11 cellular contexts compared by ENCODE assay signal in genomic region chr22:46726066-46726985, GRCh38. TPM values are rescaled to one million over a fixed set of nuclear protein-coding genes. Genes with fewer than 3 reads are reported as not detected.
A peak's percentile ranks its signal among the peaks of the same experiment; 100 is the strongest.
DNase-seq lines count a peak whose midpoint lies in the region; ATAC-seq and TF ChIP-seq lines count a peak whose summit lies in the region.
"Had no signal": no experiment of that assay in that cellular context is flagged by ENCODE, and none has a peak within 500 bp of the region (broad histone marks: within the 10 kb centered on the region; RNA-seq: fewer than 3 reads in every experiment).

No MANE protein-coding gene starts in this region.

- H3K9me3 Mint-ChIP-seq in brain: no peaks in the 10 kb centered on the region
- H3K9me3 Mint-ChIP-seq in activated T-cell treated with anti-CD3 and anti-CD28 coated beads, Interleukin-2, amount 50 U/mL, for 4 hours: no peaks in the 10 kb centered on the region
- H3K9me3 Mint-ChIP-seq: stimulated activated naive CD8-positive, alpha-beta T cell treated with anti-CD3 and anti-CD28 coated beads, Interleukin-15, Interleukin-2, amounts not matched to agents 100 ng/mL and 50 ng/mL, for 24 hours had no signal

- H3K4me1 ChIP-seq in right lobe of liver: peaks cover 0 to 60% (median 21%) of the 10 kb centered on the region in 4 donors

- no peaks in the 10 kb centered on the region for H3K27me3 ChIP-seq in right lobe of liver

- H3K4me3 Mint-ChIP-seq in brain: peak overlapping the region in 1 of 5 experiments; percentile 24
- no peak overlapping the region for H3K4me3 Mint-ChIP-seq in activated T-cell treated with anti-CD3 and anti-CD28 coated beads, Interleukin-2, amount 50 U/mL, for 4 hours
- H3K4me3 Mint-ChIP-seq: stimulated activated naive CD8-positive, alpha-beta T cell treated with anti-CD3 and anti-CD28 coated beads, Interleukin-15, Interleukin-2, amounts not matched to agents 100 ng/mL and 50 ng/mL, for 24 hours had no signal

- TF ChIP-seq CTCF in brain (conservative IDR thresholded peaks at IDR 0.05) (no peak), right lobe of liver (IDR thresholded peaks at IDR 0.05) (no peak)

- H3K27me3 Mint-ChIP-seq in brain: no peaks in the 10 kb centered on the region
- no peaks in the 10 kb centered on the region for H3K27me3 Mint-ChIP-seq in activated T-cell treated with anti-CD3 and anti-CD28 coated beads, Interleukin-2, amount 50 U/mL, for 4 hours (ENCODE audit: low read depth)
- H3K27me3 Mint-ChIP-seq: stimulated activated naive CD8-positive, alpha-beta T cell treated with anti-CD3 and anti-CD28 coated beads, Interleukin-15, Interleukin-2, amounts not matched to agents 100 ng/mL and 50 ng/mL, for 24 hours had no signal

- H3K36me3 ChIP-seq in right lobe of liver: no peaks in the 10 kb centered on the region

- DNase-seq in COLO668 (lab: John Stamatoyannopoulos, UW; ENCODE audit: unreplicated experiment) (peak; percentile 89), NCI-H2081 (lab: John Stamatoyannopoulos, UW) (peak; percentile 70 to 84), right lobe of liver (peak; percentile 79 to 90 (median 87)), mesenteric fat pad (ENCODE audit: low spot score) (no peak), hepatic stellate cell (ENCODE audit: low spot score) (no peak)
- no peak for DNase-seq in activated CD4-positive, alpha-beta T cell treated with anti-CD3 and anti-CD28 coated beads for 1 hour
- no peak for DNase-seq in activated T-cell treated with anti-CD3 and anti-CD28 coated beads, Interleukin-2, amount 50 U/mL, for 4 hours
- DNase-seq: amygdala; stimulated activated CD4-positive, alpha-beta T cell treated with anti-CD3 and anti-CD28 coated beads, Interleukin-1b, Interleukin-23, amount 100 ng/mL, for 48 hours had no signal

- TF ChIP-seq POLR2A in right lobe of liver (IDR thresholded peaks at IDR 0.05): no peak

- peak; percentile 66 to 79 (median 73) for ATAC-seq in right lobe of liver
- ATAC-seq in activated T-cell treated with anti-CD3 and anti-CD28 coated beads, Interleukin-2, amount 50 U/mL, for 4 hours: no peak

- intact Hi-C loops in right lobe of liver (cut with DNase I): no loop called here

- H3K36me3 Mint-ChIP-seq in brain: peaks cover 17% of the 10 kb centered on the region
- H3K36me3 Mint-ChIP-seq in activated T-cell treated with anti-CD3 and anti-CD28 coated beads, Interleukin-2, amount 50 U/mL, for 4 hours (ENCODE audit: insufficient read depth): peaks cover 11% of the 10 kb centered on the region

- peaks cover 42% of the 10 kb centered on the region for H3K4me1 Mint-ChIP-seq in brain
- H3K4me1 Mint-ChIP-seq in activated T-cell treated with anti-CD3 and anti-CD28 coated beads, Interleukin-2, amount 50 U/mL, for 4 hours (ENCODE audit: low read depth): peaks cover 41% of the 10 kb centered on the region

- no peaks in the 10 kb centered on the region for H3K9me3 ChIP-seq in right lobe of liver

- H3K27ac Mint-ChIP-seq in brain: peak overlapping the region in 4 of 5 experiments; percentile 75 to 93 (median 80)

- 35% methylated on average over 18 of the region's 38 CpGs for WGBS in right lobe of liver (ENCODE audit: insufficient coverage, low coverage, low lambda C conversion rate, missing lambda C conversion rate)

- H3K27ac ChIP-seq in right lobe of liver: peak overlapping the region in 2 of 3 donors; percentile 17 to 37

- H3K4me3 ChIP-seq in right lobe of liver: no peak overlapping the region

RNA-seq across cellular contexts. Expression of gene CERK, which starts 11.7 kb away (rescaled TPM):
- polyA plus RNA-seq in brain (ENCODE audit: insufficient read depth, low read depth, low replicate concordance): 78.9 TPM
- 10 to 100 TPM in 5 of 6 experiments, 1 to 10 TPM in 1; 9.6 to 27.5 (median 18.5) TPM for total RNA-seq in right lobe of liver
- 30.8 TPM for total RNA-seq in mesenteric fat pad
- total RNA-seq in activated T-cell treated with anti-CD3 and anti-CD28 coated beads, Interleukin-2, amount 50 U/mL, for 4 hours: 10 to 100 TPM; 41.4 to 47.3 (median 44.9) TPM

RNA-seq across cellular contexts. Expression of gene TBC1D22A, which starts 36.1 kb away (rescaled TPM):
- polyA plus RNA-seq in brain (ENCODE audit: insufficient read depth, low read depth, low replicate concordance): 20.6 TPM
- total RNA-seq in right lobe of liver (10 to 100 TPM; 10.9 to 18.1 (median 14.0) TPM), mesenteric fat pad (24.5 TPM)
- total RNA-seq in activated T-cell treated with anti-CD3 and anti-CD28 coated beads, Interleukin-2, amount 50 U/mL, for 4 hours: 10 to 100 TPM; 29.8 to 31.1 (median 29.9) TPM

Comparison
In these comparisons a context has a peak if more than half of its experiments do, and no peak if none do; other contexts are left out.
1. DNase-seq: peak in COLO668 (single experiment), NCI-H2081 (2 of 2) and right lobe of liver (3 of 3); none in mesenteric fat pad (single experiment), activated CD4-positive, alpha-beta T cell treated with anti-CD3 and anti-CD28 coated beads for 1 hour (single experiment), hepatic stellate cell (single experiment) and activated T-cell treated with anti-CD3 and anti-CD28 coated beads, Interleukin-2, amount 50 U/mL, for 4 hours (single experiment).
2. ATAC-seq: peak in right lobe of liver (4 of 4); none in activated T-cell treated with anti-CD3 and anti-CD28 coated beads, Interleukin-2, amount 50 U/mL, for 4 hours (0 of 2).